10 cellular contexts compared by ENCODE assay signal in the genomic region with DNA sequence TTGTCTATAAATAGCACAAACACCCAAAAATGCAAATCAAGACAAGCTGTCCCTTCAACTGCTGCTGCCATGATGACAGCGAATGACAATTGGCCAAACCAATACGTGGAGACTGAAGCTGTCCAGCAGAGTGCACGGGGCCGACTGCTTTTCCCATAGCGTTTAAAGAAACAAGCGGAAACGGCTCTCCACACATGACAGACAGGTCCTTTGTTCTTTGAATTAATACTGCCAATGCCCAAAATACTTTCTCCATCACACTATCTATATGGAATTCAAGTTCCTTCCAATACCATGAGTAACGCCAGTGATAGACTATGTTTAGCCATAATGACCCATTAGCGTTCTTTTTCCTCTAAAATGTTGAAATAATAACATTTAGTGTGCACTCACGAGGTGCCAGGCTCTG. TPM values are rescaled to one million over a fixed set of nuclear protein-coding genes. Genes with fewer than 3 reads are reported as not detected.
A peak's percentile ranks its signal among the peaks of the same experiment; 100 is the strongest.
DNase-seq lines count a peak whose midpoint lies in the region; ATAC-seq and TF ChIP-seq lines count a peak whose summit lies in the region.
"Had no signal": no experiment of that assay in that cellular context is flagged by ENCODE, and none has a peak within 500 bp of the region (broad histone marks: within the 10 kb centered on the region; RNA-seq: fewer than 3 reads in every experiment).

No MANE protein-coding gene starts in this region.

- no peak overlapping the region for H3K4ac ChIP-seq in H9 (ENCODE audit: low read depth, low read length)

- peaks cover 13% of the 10 kb centered on the region for H3F3A ChIP-seq in smooth muscle cell (ENCODE audit: low read depth)

- no peak overlapping the region for H3K4me3 Mint-ChIP-seq in H9
- H3K4me3 Mint-ChIP-seq: activated T-cell treated with anti-CD3 and anti-CD28 coated beads, Interleukin-2, amount 50 U/mL, for 72 hours had no signal

- H2BK120ac ChIP-seq in H9 (ENCODE audit: low read depth, low read length, poor library complexity, severe bottlenecking) = no peak overlapping the region

- intact Hi-C loops in ascending aorta (cut with DNase I) = loop anchor here (2.0 to 5.0 kb wide), 3 partner anchors 27 to 62 kb away; a partner anchor contains a TSS
- intact Hi-C loops in left lung (cut with DNase I) = no loop called here
- intact Hi-C loops in thyroid gland (cut with DNase I) = no loop called here

- H3T11ph ChIP-seq in H9 (ENCODE audit: low read length) = no peak overlapping the region

- H3K27ac ChIP-seq in H9 (ENCODE audit: insufficient read length, low read depth, low read length) (no peak overlapping the region), ascending aorta (peak overlapping the region; percentile 83 to 87), smooth muscle cell (ENCODE audit: low read depth) (peak overlapping the region; percentile 65), left lung (peak overlapping the region in 1 of 2 donors; percentile 69), thyroid gland (no peak overlapping the region)

- H2BK5ac ChIP-seq in H9 (ENCODE audit: insufficient read length, low read length) = no peak overlapping the region

- DNase-seq in H9 (no peak), ascending aorta (ENCODE audit: low spot score in 2 of 2) (peak in 1 of 2 donors; percentile 80), fibroblast of villous mesenchyme (ENCODE audit: low read depth) (peak; percentile 46), smooth muscle cell (lab: John Stamatoyannopoulos, UW; ENCODE audit: unreplicated experiment) (no peak), left lung (no peak), SIG-M5 (lab: John Stamatoyannopoulos, UW) (no peak), OCI-M2 (lab: John Stamatoyannopoulos, UW; ENCODE audit: unreplicated experiment) (no peak), thyroid gland (no peak)
- DNase-seq: activated T-cell treated with anti-CD3 and anti-CD28 coated beads, Interleukin-2, amount 50 U/mL, for 72 hours; effector CD8-positive, alpha-beta T cell had no signal

- H3K4me2 ChIP-seq in H9 (ENCODE audit: insufficient read depth, insufficient read length, low read length) (no peak overlapping the region), smooth muscle cell (peak overlapping the region; percentile 32)

- TF ChIP-seq CTCF in H9 (conservative IDR thresholded peaks at IDR 0.05) = no peak
- no peak for TF ChIP-seq CTCF in ascending aorta (IDR thresholded peaks at IDR 0.05)
- no peak for TF ChIP-seq CTCF in fibroblast of villous mesenchyme (IDR thresholded peaks at IDR 0.05; ENCODE audit: insufficient read depth, low read depth, low read length)
- no peak for TF ChIP-seq CTCF in smooth muscle cell (IDR thresholded peaks at IDR 0.05; ENCODE audit: borderline replicate concordance, insufficient read depth, poor library complexity, severe bottlenecking)
- TF ChIP-seq CTCF in left lung (IDR thresholded peaks at IDR 0.05) = no peak
- TF ChIP-seq CTCF in thyroid gland (IDR thresholded peaks at IDR 0.05) = no peak

- H3K36me3 ChIP-seq in ascending aorta = no peaks in the 10 kb centered on the region
- H3K36me3 ChIP-seq in smooth muscle cell (ENCODE audit: low read depth) = no peaks in the 10 kb centered on the region
- H3K36me3 ChIP-seq in left lung = no peaks in the 10 kb centered on the region
- H3K36me3 ChIP-seq in thyroid gland = no peaks in the 10 kb centered on the region

- no peak overlapping the region for H3K9ac ChIP-seq in H9 (ENCODE audit: extremely low read depth, insufficient read length, low read length)
- H3K9ac ChIP-seq in smooth muscle cell (ENCODE audit: low read depth) = no peak overlapping the region

- H3K4me1 ChIP-seq in H9 (ENCODE audit: insufficient read depth, low read length) = peaks cover 5% of the 10 kb centered on the region; the same call in 1 of the 2 replicates
- peaks cover 28 to 70% of the 10 kb centered on the region in 2 donors for H3K4me1 ChIP-seq in ascending aorta
- H3K4me1 ChIP-seq in smooth muscle cell (ENCODE audit: low read depth) = peaks cover 18% of the 10 kb centered on the region
- peaks cover 2 to 9% of the 10 kb centered on the region in 2 donors for H3K4me1 ChIP-seq in left lung
- H3K4me1 ChIP-seq in thyroid gland = peaks cover 1 to 7% of the 10 kb centered on the region in 2 donors

- H3K79me1 ChIP-seq in H9 (ENCODE audit: insufficient read depth, low read depth, low read length, poor library complexity, severe bottlenecking) = peaks cover 4% of the 10 kb centered on the region

- H2BK20ac ChIP-seq in H9 (ENCODE audit: low read depth, low read length, poor library complexity, severe bottlenecking) = no peak overlapping the region

- WGBS in H9 (ENCODE audit: extremely low coverage, insufficient read length, low lambda C conversion rate) = no CpG with 5 or more reads among the region's 10 CpGs
- 49% methylated on average over 10 of the region's 10 CpGs for whole genome bisulfite sequencing in smooth muscle cell (ENCODE audit: low lambda C conversion rate)
- WGBS in thyroid gland, 2 donors = 69 to 72% methylated on average over 10 of the region's 10 CpGs

- no peak for TF ChIP-seq POLR2A in thyroid gland (IDR thresholded peaks at IDR 0.05)

- H3K27me3 Mint-ChIP-seq in H9 (ENCODE audit: low read depth) = no peaks in the 10 kb centered on the region

- no peak for ATAC-seq in left lung
- ATAC-seq: activated T-cell treated with anti-CD3 and anti-CD28 coated beads, Interleukin-2, amount 50 U/mL, for 72 hours had no signal

- no peak overlapping the region for H3K14ac ChIP-seq in H9 (ENCODE audit: insufficient read depth, low read length)

- no peak overlapping the region for H2BK15ac ChIP-seq in H9 (ENCODE audit: low read depth, low read length)

- H4K8ac ChIP-seq in H9 (replicated peaks; ENCODE audit: insufficient read length, low read depth, low read length) = no peak overlapping the region

- H2AFZ ChIP-seq in H9 (ENCODE audit: low read length) (no peak overlapping the region), smooth muscle cell (ENCODE audit: low read depth) (no peak overlapping the region)

- H2AK5ac ChIP-seq in H9 (ENCODE audit: insufficient read length, low read length) = no peak overlapping the region

- peaks cover 60 to 66% of the 10 kb centered on the region in 2 experiments for H3K4me1 Mint-ChIP-seq in H9

- H2BK12ac ChIP-seq in H9 (ENCODE audit: insufficient read length, low read depth, low read length) = no peak overlapping the region

- H3K23ac ChIP-seq in H9 (ENCODE audit: insufficient read length, low read depth, low read length) = no peak overlapping the region

- H3K9me3 ChIP-seq in H9 (ENCODE audit: control insufficient read depth, low read depth, low read length) = no peaks in the 10 kb centered on the region
- no peaks in the 10 kb centered on the region for H3K9me3 ChIP-seq in ascending aorta
- no peaks in the 10 kb centered on the region for H3K9me3 ChIP-seq in smooth muscle cell (replicated peaks; ENCODE audit: low read depth)
- no peaks in the 10 kb centered on the region for H3K9me3 ChIP-seq in left lung
- no peaks in the 10 kb centered on the region for H3K9me3 ChIP-seq in thyroid gland

- peak overlapping the region in 1 of 2 donors; percentile 8 for H3K4me3 ChIP-seq in ascending aorta
- H3K4me3 ChIP-seq in fibroblast of villous mesenchyme (ENCODE audit: low read depth, low read length) = no peak overlapping the region
- H3K4me3 ChIP-seq in smooth muscle cell = no peak overlapping the region
- no peak overlapping the region for H3K4me3 ChIP-seq in left lung
- H3K4me3 ChIP-seq in thyroid gland (replicated peaks in 1 of 3) = no peak overlapping the region

- H4K5ac ChIP-seq in H9 (ENCODE audit: insufficient read length, low read depth, low read length) = no peak overlapping the region

- H3K79me2 ChIP-seq in H9 (ENCODE audit: insufficient read depth, low read length) (peaks cover 2% of the 10 kb centered on the region; the same call in 1 of the 2 replicates), smooth muscle cell (ENCODE audit: low read depth) (peaks cover 93% of the 10 kb centered on the region)

- H3K56ac ChIP-seq in H9 (ENCODE audit: insufficient read length, low read depth, low read length) = no peak overlapping the region

- H3K23me2 ChIP-seq in H9 (ENCODE audit: insufficient read length, low read depth, low read length, poor library complexity, severe bottlenecking) = no peaks in the 10 kb centered on the region

- H3K27me3 ChIP-seq in H9 (ENCODE audit: insufficient read depth, low read length) (no peaks in the 10 kb centered on the region), ascending aorta (no peaks in the 10 kb centered on the region), smooth muscle cell (ENCODE audit: low read depth) (no peaks in the 10 kb centered on the region), left lung (no peaks in the 10 kb centered on the region), thyroid gland (no peaks in the 10 kb centered on the region)

- H3K9me3 Mint-ChIP-seq in H9 = no peaks in the 10 kb centered on the region
- H3K9me3 Mint-ChIP-seq: activated T-cell treated with anti-CD3 and anti-CD28 coated beads, Interleukin-2, amount 50 U/mL, for 72 hours had no signal

- H3K27ac Mint-ChIP-seq in H9 = peak overlapping the region in 2 of 3 experiments; percentile 43 to 57; a peak in 2 of 7 replicates
- H3K27ac Mint-ChIP-seq: activated T-cell treated with anti-CD3 and anti-CD28 coated beads, Interleukin-2, amount 50 U/mL, for 72 hours had no signal

- no peaks in the 10 kb centered on the region for H3K36me3 Mint-ChIP-seq in H9 (ENCODE audit: insufficient read depth in 1 of 3, low read depth in 3 of 3)

- H4K91ac ChIP-seq in H9 (ENCODE audit: insufficient read length, low read depth, low read length) = no peak overlapping the region

- no peak overlapping the region for H3K18ac ChIP-seq in H9 (ENCODE audit: insufficient read length, low read depth, low read length)

- H4K20me1 ChIP-seq in H9 (ENCODE audit: control insufficient read depth, insufficient read depth, insufficient read length) (no peaks in the 10 kb centered on the region), smooth muscle cell (ENCODE audit: low read depth) (peaks cover 85% of the 10 kb centered on the region)

RNA-seq across cellular contexts. Expression of a gene that starts 35.5 kb away (rescaled TPM):
- 5.4 and 6.5 TPM in 2 replicates for total RNA-seq in H9 (2021)
- total RNA-seq in ascending aorta = 84.9 TPM
- total RNA-seq in fibroblast of villous mesenchyme = 84.4 and 133 TPM in 2 replicates
- 17.9 and 24.8 TPM in 2 replicates for total RNA-seq in smooth muscle cell
- 12.6 and 15.8 TPM in 2 replicates for polyA plus RNA-seq in smooth muscle cell
- total RNA-seq in left lung = 10 to 100 TPM; 24.9 to 31.4 TPM
- total RNA-seq in thyroid gland = 10 to 100 TPM; 12.3 to 33.3 (median 26.2) TPM

Comparison
In these comparisons a context has a peak if more than half of its experiments do, and no peak if none do; other contexts are left out.
1. H3K27ac ChIP-seq: peak in ascending aorta (2 of 2) and smooth muscle cell (single experiment); none in H9 (single experiment) and thyroid gland (0 of 3).